ENCODE assay signal across 18 cellular contexts in genomic region chr11:96264364-96264763, GRCh38.
DNase-seq lines count a peak whose midpoint lies in the region; ATAC-seq, FAIRE-seq and TF ChIP-seq lines count a peak whose summit lies in the region.
"Had no signal": no experiment of that assay in that cellular context is flagged by ENCODE, and none has a peak within 500 bp of the region (broad histone marks: within the 10 kb centered on the region; RNA-seq: fewer than 3 reads in every experiment).

No MANE protein-coding gene starts in this region.

- peak overlapping the region; percentile 12; the same call in 1 of the 2 replicates for H3K4me2 ChIP-seq in SK-N-SH

- no peaks in the 10 kb centered on the region for H3K27me3 Mint-ChIP-seq in CD4-positive, alpha-beta memory T cell
- H3K27me3 Mint-ChIP-seq: natural killer cell treated with Interleukin-12 subunit alpha and Interleukin-12 subunit beta and Interleukin-15 and Interleukin-18, amount 100 ng/mL, for 72 hours; stimulated activated naive CD8-positive, alpha-beta T cell treated with anti-CD3 and anti-CD28 coated beads, Interleukin-15, Interleukin-2, amounts not matched to agents 100 ng/mL and 50 ng/mL, for 24 hours had no signal

- H3K36me3 Mint-ChIP-seq in CD4-positive, alpha-beta memory T cell = peaks cover 14 to 23% of the 10 kb centered on the region in 2 donors
- H3K36me3 Mint-ChIP-seq: natural killer cell treated with Interleukin-12 subunit alpha and Interleukin-12 subunit beta and Interleukin-15 and Interleukin-18, amount 100 ng/mL, for 72 hours had no signal

- no peak overlapping the region for H3K4me3 ChIP-seq in CD4-positive, alpha-beta memory T cell (ENCODE audit: low read length in 2 of 2)
- H3K4me3 ChIP-seq in SK-N-SH (ENCODE audit: low read depth in 2 of 2, low read length in 1 of 2) (no peak overlapping the region), kidney (ENCODE audit: low read length in 2 of 2) (no peak overlapping the region), stomach (no peak overlapping the region)

- H3K4me1 Mint-ChIP-seq in CD4-positive, alpha-beta memory T cell = peaks cover 66 to 95% (median 81%) of the 10 kb centered on the region in 4 donors

- H3K9me3 ChIP-seq in CD4-positive, alpha-beta memory T cell (ENCODE audit: control insufficient read depth in 1 of 2, low read length in 2 of 2) = no peaks in the 10 kb centered on the region
- H3K9me3 ChIP-seq in SK-N-SH (no peaks in the 10 kb centered on the region), kidney (ENCODE audit: control insufficient read depth in 1 of 2, low read length in 2 of 2) (no peaks in the 10 kb centered on the region), stomach (no peaks in the 10 kb centered on the region)

- TF ChIP-seq POLR2A in stomach (IDR thresholded peaks at IDR 0.05) = no peak

- TF ChIP-seq EP300 in SK-N-SH (IDR thresholded peaks at IDR 0.05; ENCODE audit: borderline replicate concordance in 1 of 2, low read depth in 1 of 2, low read length in 1 of 2) = peak in 1 of 2 experiments; percentile 43; a peak in 1 of 4 replicates
- no peak for TF ChIP-seq EP300 in stomach (IDR thresholded peaks at IDR 0.05)

- ATAC-seq in HG03457 (IDR thresholded peaks at IDR 0.05; ENCODE audit: unreplicated experiment) = no peak
- ATAC-seq in left cardiac atrium = no peak
- ATAC-seq: activated naive CD4-positive, alpha-beta T cell treated with anti-CD3 and anti-CD28 coated beads, Interleukin-2, amount 50 U/mL, for 72 hours; left lobe of liver; natural killer cell treated with Interleukin-12 subunit alpha and Interleukin-12 subunit beta and Interleukin-15 and Interleukin-18, amount 100 ng/mL, for 72 hours had no signal

- H3K4me3 Mint-ChIP-seq in CD4-positive, alpha-beta memory T cell = peak overlapping the region in 2 of 8 donors; percentile 34 to 58
- H3K4me3 Mint-ChIP-seq: stimulated activated naive CD8-positive, alpha-beta T cell treated with anti-CD3 and anti-CD28 coated beads, Interleukin-15, Interleukin-2, amounts not matched to agents 100 ng/mL and 50 ng/mL, for 24 hours had no signal

- H3K79me2 ChIP-seq in SK-N-SH (ENCODE audit: insufficient read depth) = peaks cover 94% of the 10 kb centered on the region

- H2AFZ ChIP-seq in SK-N-SH (ENCODE audit: low read depth) = no peak overlapping the region

- H3K27me3 ChIP-seq in CD4-positive, alpha-beta memory T cell (ENCODE audit: insufficient read depth, low read length) = no peaks in the 10 kb centered on the region
- H3K27me3 ChIP-seq in SK-N-SH (ENCODE audit: insufficient read depth) (no peaks in the 10 kb centered on the region), stomach (no peaks in the 10 kb centered on the region)

- no peaks in the 10 kb centered on the region for H3K9me2 ChIP-seq in SK-N-SH

- no peak for TF ChIP-seq RAD21 in SK-N-SH (IDR thresholded peaks at IDR 0.05; ENCODE audit: low read length)

- H3K4me1 ChIP-seq in CD4-positive, alpha-beta memory T cell (ENCODE audit: insufficient read depth, low read length) = peaks cover 77% of the 10 kb centered on the region
- H3K4me1 ChIP-seq in SK-N-SH (ENCODE audit: control insufficient read depth in 1 of 2, insufficient read depth in 2 of 2, low read depth in 1 of 2, low read length in 1 of 2) (peaks cover 6 to 45% of the 10 kb centered on the region in 2 experiments), kidney (ENCODE audit: control insufficient read depth in 1 of 2, insufficient read depth in 1 of 2, low read depth in 1 of 2, low read length in 2 of 2) (peaks cover 22 to 27% of the 10 kb centered on the region in 2 donors), stomach (peaks cover 5 to 61% (median 26%) of the 10 kb centered on the region in 4 donors)

- no peaks in the 10 kb centered on the region for H3K36me3 ChIP-seq in CD4-positive, alpha-beta memory T cell (ENCODE audit: insufficient read depth, low read length)
- H3K36me3 ChIP-seq in SK-N-SH (replicated peaks in 1 of 2; ENCODE audit: control insufficient read depth in 1 of 2, insufficient read depth in 2 of 2, low read length in 1 of 2) (peaks cover 0 to 5% of the 10 kb centered on the region in 2 experiments), kidney (ENCODE audit: control insufficient read depth in 1 of 2, insufficient read depth in 2 of 2, low read length in 2 of 2) (no peaks in the 10 kb centered on the region), stomach (no peaks in the 10 kb centered on the region)

- 27% methylated on average over 4 of the region's 4 CpGs for WGBS in SK-N-SH (ENCODE audit: low lambda C conversion rate)
- WGBS in stomach, 5 donors = 65 to 95% (median 81%) methylated on average over 4 of the region's 4 CpGs

- peak overlapping the region in 4 of 7 donors; percentile 1 to 53 (median 50) for H3K27ac Mint-ChIP-seq in CD4-positive, alpha-beta memory T cell

- no peak for TF ChIP-seq CTCF in SK-N-SH (IDR thresholded peaks at IDR 0.05)
- no peak for TF ChIP-seq CTCF in kidney (IDR thresholded peaks at IDR 0.05; ENCODE audit: borderline replicate concordance, extremely low read depth, insufficient read depth)
- no peak for TF ChIP-seq CTCF in stomach (IDR thresholded peaks at IDR 0.05)

- H3K9ac ChIP-seq in SK-N-SH (no peak overlapping the region), kidney (ENCODE audit: low read length in 2 of 2) (no peak overlapping the region)

- no peak overlapping the region for H3K27ac ChIP-seq in CD4-positive, alpha-beta memory T cell (ENCODE audit: low read depth, low read length)
- H3K27ac ChIP-seq in SK-N-SH (ENCODE audit: low read depth in 2 of 2, low read length in 1 of 2) (peak overlapping the region; percentile 67 to 79), kidney (ENCODE audit: low read depth in 2 of 2, low read length in 2 of 2) (peak overlapping the region; percentile 26 to 78), stomach (peak overlapping the region in 3 of 5 donors; percentile 8 to 66 (median 33))

- no peaks in the 10 kb centered on the region for H4K20me1 ChIP-seq in SK-N-SH (ENCODE audit: insufficient read depth)

- intact Hi-C loops in CD4-positive, alpha-beta memory T cell (cut with micrococcal nuclease) = no loop called here
- intact Hi-C loops in kidney (cut with DNase I) = no loop called here
- intact Hi-C loops in stomach (cut with DNase I; ENCODE audit: low total_unique reads) = no loop called here
- intact Hi-C loops in left cardiac atrium (cut with DNase I) = no loop called here

- POLR2A ChIA-PET in CD4-positive, alpha-beta memory T cell (lab: Charles Lee; ENCODE audit: partially characterized antibody) = interaction anchor here (0.9 to 3.4 kb wide), 3 partner anchors 8 to 79 kb away, joined by 3 to 12 read pairs (median 3); partner anchors contain the start of gene MAML2
- POLR2A ChIA-PET in SK-N-SH (lab: Yijun Ruan, JAX) = no interaction called here

- FAIRE-seq in kidney (lab: Jason Lieb, UNC) = no peak

- H3K9me3 Mint-ChIP-seq in CD4-positive, alpha-beta memory T cell = peaks cover 0 to 7% (median under 1%) of the 10 kb centered on the region in 8 donors
- H3K9me3 Mint-ChIP-seq: natural killer cell treated with Interleukin-12 subunit alpha and Interleukin-12 subunit beta and Interleukin-15 and Interleukin-18, amount 100 ng/mL, for 72 hours had no signal

- CTCF ChIA-PET in CD4-positive, alpha-beta memory T cell (lab: Charles Lee; ENCODE audit: partially characterized antibody) = interaction anchor here (1.8 to 3.9 kb wide), 2 partner anchors 16 to 78 kb away, joined by 4 to 32 read pairs; partner anchors contain the start of gene MAML2
- CTCF ChIA-PET in SK-N-SH (lab: Yijun Ruan, JAX) = interaction anchor here (0.9 to 2.2 kb wide), 2 partner anchors 22 to 79 kb away, joined by 3 to 5 read pairs; partner anchors contain the start of gene MAML2

- H3F3A ChIP-seq in SK-N-SH (replicated peaks; ENCODE audit: insufficient read depth) = peaks cover 39% of the 10 kb centered on the region

- DNase-seq in CD4-positive, alpha-beta memory T cell = no peak
- no peak for DNase-seq in SK-N-SH
- DNase-seq in kidney = no peak
- no peak for DNase-seq in stomach
- no peak for DNase-seq in DMS79 (lab: John Stamatoyannopoulos, UW)
- no peak for DNase-seq in stimulated activated CD4-positive, alpha-beta T cell treated with anti-CD3 and anti-CD28 coated beads, Interleukin-4, amount 100 ng/mL, for 1 hour
- DNase-seq in left cardiac atrium = no peak
- DNase-seq: activated CD4-positive, alpha-beta T cell treated with anti-CD3 and anti-CD28 coated beads for 4 hours; caudate nucleus; DMS53; effector memory CD4-positive, alpha-beta T cell; NCI-H2227 treated with DMSO at 0.1 percent for 48 hours; Right ventricle myocardium superior had no signal

TF ChIP-seq in SK-N-SH, 30 proteins besides CTCF, POLR2A, EP300 and RAD21 (continues in another document):
- TF ChIP-seq JUND (IDR thresholded peaks at IDR 0.05) = peak; percentile 51
- TF ChIP-seq NFIC (IDR thresholded peaks at IDR 0.05; ENCODE audit: borderline replicate concordance) = peak; percentile 37; the same call in 1 of the 2 replicates
- TF ChIP-seq ZBTB33 (IDR thresholded peaks at IDR 0.05; ENCODE audit: borderline replicate concordance, low read depth) = no peak
- TF ChIP-seq GABPA (IDR thresholded peaks at IDR 0.05; ENCODE audit: low read depth) = no peak
- TF ChIP-seq FOSL2 (IDR thresholded peaks at IDR 0.05; ENCODE audit: borderline replicate concordance, low read depth) = peak; percentile 54; the same call in 1 of the 2 replicates
- peak; percentile 29; the same call in 1 of the 2 replicates for TF ChIP-seq RXRA (IDR thresholded peaks at IDR 0.05; ENCODE audit: borderline replicate concordance, low read depth)
- TF ChIP-seq MEF2A (IDR thresholded peaks at IDR 0.05; ENCODE audit: borderline replicate concordance, low read depth) = peak; percentile 87; the same call in 1 of the 2 replicates
- TF ChIP-seq TCF12 (IDR thresholded peaks at IDR 0.05) = peak; percentile 77
